Comparison of ENCODE assay signal across 8 cellular contexts in genomic region chr6:160069050-160069454, GRCh38.
DNase-seq lines count a peak whose midpoint lies in the region; ATAC-seq lines count a peak whose summit lies in the region.

No MANE protein-coding gene starts in this region.

- ATAC-seq in GM18511 (IDR thresholded peaks at IDR 0.05; ENCODE audit: unreplicated experiment) (peak; percentile 98), GM21526 (IDR thresholded peaks at IDR 0.05; ENCODE audit: low FRiP score, unreplicated experiment) (peak; percentile 98), HG03521 (IDR thresholded peaks at IDR 0.05; ENCODE audit: unreplicated experiment) (peak; percentile 82)

- DNase-seq in germinal center (ENCODE audit: low spot score) (peak; percentile 61), AG20443 (ENCODE audit: low spot score) (no peak), Ammon's horn (ENCODE audit: low spot score) (no peak), AG08396 (ENCODE audit: low spot score) (no peak), NCI-H345 treated with DMSO at 0.1 percent for 48 hours (lab: John Stamatoyannopoulos, UW; ENCODE audit: unreplicated experiment) (no peak)
